In the genomic region with DNA sequence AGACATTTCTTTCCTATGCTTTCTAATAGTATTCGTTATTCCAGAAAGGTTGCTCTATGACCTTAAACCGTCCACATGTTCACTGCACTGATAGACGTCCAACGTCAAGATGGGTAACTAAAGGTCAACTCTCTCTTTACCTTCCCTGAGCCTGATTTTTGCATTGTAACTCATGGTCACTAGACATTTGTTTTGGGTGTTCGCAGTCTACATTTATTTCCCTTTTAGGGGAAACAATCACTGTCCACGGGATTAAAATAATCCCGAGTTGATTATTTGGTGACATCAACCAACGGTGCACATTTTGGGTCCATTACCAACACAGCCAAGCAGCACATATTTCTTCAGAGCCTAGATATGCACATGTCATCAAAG, we compare ENCODE assay signal across 8 cellular contexts. TPM values are rescaled to one million over a fixed set of nuclear protein-coding genes. Genes with fewer than 3 reads are reported as not detected.
A peak's percentile ranks its signal among the peaks of the same experiment; 100 is the strongest.
DNase-seq lines count a peak whose midpoint lies in the region; ATAC-seq and TF ChIP-seq lines count a peak whose summit lies in the region.

No MANE protein-coding gene starts in this region.

- WGBS in adrenal gland, 4 donors: 4 to 9% (median 6%) methylated on average over 8 of the region's 8 CpGs
- 3 to 8% methylated on average over 8 of the region's 8 CpGs for WGBS in transverse colon (ENCODE audit: low coverage in 1 of 2), 2 donors

- H3K27me3 ChIP-seq in BJ (ENCODE audit: control insufficient read depth, insufficient read depth, low read length) (no peaks in the 10 kb centered on the region), adrenal gland (no peaks in the 10 kb centered on the region), left lung (no peaks in the 10 kb centered on the region), transverse colon (no peaks in the 10 kb centered on the region)

- no peak for TF ChIP-seq EP300 in transverse colon (IDR thresholded peaks at IDR 0.05; ENCODE audit: low read depth)

- TF ChIP-seq POLR2A in adrenal gland (IDR thresholded peaks at IDR 0.05): no peak
- TF ChIP-seq POLR2A in transverse colon (IDR thresholded peaks at IDR 0.05): no peak

- peaks cover 23 to 41% of the 10 kb centered on the region in 2 donors for H3K4me1 ChIP-seq in adrenal gland (replicated peaks in 1 of 2)
- peaks cover 9 to 53% of the 10 kb centered on the region in 2 donors for H3K4me1 ChIP-seq in left lung
- peaks cover 21 to 53% (median 50%) of the 10 kb centered on the region in 4 donors for H3K4me1 ChIP-seq in transverse colon

- no peaks in the 10 kb centered on the region for H3K36me3 ChIP-seq in BJ (ENCODE audit: control insufficient read depth, insufficient read depth, low read length)
- H3K36me3 ChIP-seq in adrenal gland (replicated peaks in 1 of 2): no peaks in the 10 kb centered on the region
- no peaks in the 10 kb centered on the region for H3K36me3 ChIP-seq in left lung
- no peaks in the 10 kb centered on the region for H3K36me3 ChIP-seq in transverse colon

- DNase-seq in BJ (ENCODE audit: low read depth): no peak
- DNase-seq in HFF-Myc (ENCODE audit: extremely low read depth, low read depth): no peak
- DNase-seq in adrenal gland: peak in 1 of 7 donors; percentile 7
- DNase-seq in left lung: no peak
- no peak for DNase-seq in transverse colon
- no peak for DNase-seq in mesenteric fat pad (ENCODE audit: low spot score)
- DNase-seq in iPS-NIHi7 (ENCODE audit: extremely low spot score): no peak

- H3K27ac ChIP-seq in adrenal gland (peak overlapping the region in 4 of 5 donors; percentile 84 to 93 (median 92)), left lung (peak overlapping the region; percentile 69 to 77), transverse colon (peak overlapping the region; percentile 89 to 97 (median 93))

- no peak for TF ChIP-seq CTCF in BJ (IDR thresholded peaks at IDR 0.05; ENCODE audit: insufficient read depth, low read depth, low read length)
- TF ChIP-seq CTCF in HFF-Myc (IDR thresholded peaks at IDR 0.05; ENCODE audit: low read depth, low read length, missing control alignments): no peak
- TF ChIP-seq CTCF in adrenal gland (IDR thresholded peaks at IDR 0.05): no peak
- no peak for TF ChIP-seq CTCF in left lung (IDR thresholded peaks at IDR 0.05)
- TF ChIP-seq CTCF in transverse colon (IDR thresholded peaks at IDR 0.05): no peak

- intact Hi-C loops in adrenal gland (cut with DNase I): no loop called here
- intact Hi-C loops in left lung (cut with DNase I): no loop called here
- intact Hi-C loops in transverse colon (cut with DNase I; ENCODE audit: low total_unique reads): no loop called here

- H3K9me3 ChIP-seq in adrenal gland (replicated peaks in 1 of 3) (no peaks in the 10 kb centered on the region), left lung (no peaks in the 10 kb centered on the region), transverse colon (no peaks in the 10 kb centered on the region)

- CTCF ChIA-PET in BJ (lab: Yijun Ruan, JAX): interaction anchor here (1.6 kb wide), 1 partner anchor 231 kb away, joined by 4 read pairs; no protein-coding TSS in a partner anchor

- ATAC-seq in left lung (peak; percentile 9), GM21576 (IDR thresholded peaks at IDR 0.05; ENCODE audit: unreplicated experiment) (no peak)

- POLR2A ChIA-PET in BJ (lab: Charles Lee): no interaction called here

- H3K4me3 ChIP-seq in BJ (ENCODE audit: low read depth, low read length) (peak overlapping the region; percentile 83), HFF-Myc (replicated peaks; ENCODE audit: low read depth, low read length) (peak overlapping the region; percentile 67), adrenal gland (peak overlapping the region in 2 of 4 donors; percentile 78 to 92), left lung (peak overlapping the region; percentile 67 to 72), transverse colon (peak overlapping the region; percentile 53 to 93 (median 61))

- in situ Hi-C loops in transverse colon (cut with MboI; ENCODE audit: low pct_ligation_motif_present in 1 of 4, low pct_unique_long_range_greater_than_20kb in 1 of 4, low sequenced_read_pairs in 3 of 4): no loop called here

RNA-seq across cellular contexts. Expression of gene HADH, which starts 0.5 kb away (rescaled TPM):
- polyA plus RNA-seq in BJ (2011; rRNA removed) (22.6 and 25.9 TPM in 2 replicates), adrenal gland (100 to 1,000 TPM in 1 of 3 donors, 10 to 100 TPM in 2; 38.0 to 102 (median 49.4) TPM)
- polyA minus RNA-seq in BJ (2011; rRNA and poly(A)+ RNA removed): 12.0 and 12.5 TPM in 2 replicates
- total RNA-seq in adrenal gland (100 to 1,000 TPM in 2 of 8 donors, 10 to 100 TPM in 6; 55.4 to 123 (median 71.5) TPM), left lung (10 to 100 TPM; 40.3 to 45.9 TPM), transverse colon (100 to 1,000 TPM in 3 of 4 donors, 10 to 100 TPM in 1; 47.5 to 135 (median 117) TPM), mesenteric fat pad (111 TPM)

RNA-seq across cellular contexts. Expression of gene CYP2U1, which starts 57.8 kb away (rescaled TPM):
- polyA plus RNA-seq in BJ (2011; rRNA removed) (7.6 and 12.8 TPM in 2 replicates), adrenal gland (1 to 10 TPM; 2.3 to 7.3 (median 2.7) TPM)
- polyA minus RNA-seq in BJ (2011; rRNA and poly(A)+ RNA removed): 7.5 TPM in 2 replicates
- total RNA-seq in adrenal gland (10 to 100 TPM in 5 of 8 donors, 1 to 10 TPM in 3; 5.5 to 21.3 (median 12.3) TPM), left lung (1 to 10 TPM; 5.3 to 7.2 TPM), transverse colon (1 to 10 TPM; 3.5 to 8.6 (median 5.1) TPM), mesenteric fat pad (7.6 TPM)
